ENCODE assay signal across 8 cellular contexts in genomic region chr19:29941828-29942403, GRCh38. TPM values are rescaled to one million over a fixed set of nuclear protein-coding genes. Genes with fewer than 3 reads are reported as not detected.
DNase-seq lines count a peak whose midpoint lies in the region; ATAC-seq and TF ChIP-seq lines count a peak whose summit lies in the region.

Gene URI1, plus strand, starts transcription at chr19:29942239. Its CDS starts 309 bp downstream, at chr19:29942548.

- peak; percentile 65 for DNase-seq in GF-D8 (lab: John Stamatoyannopoulos, UW)
- peak; percentile 93 for DNase-seq in MV-4-11 (lab: John Stamatoyannopoulos, UW)
- DNase-seq in SK-N-MC (ENCODE audit: low read depth, low spot score) = no peak
- peak; percentile 94 for DNase-seq in activated naive CD4-positive, alpha-beta T cell treated with anti-CD3 and anti-CD28 coated beads for 36 hours
- peak; percentile 87 for DNase-seq in globus pallidus (ENCODE audit: low spot score)
- DNase-seq in omental fat pad (ENCODE audit: low spot score) = peak; percentile 83
- peak; percentile 91 to 92 for DNase-seq in suprapubic skin (ENCODE audit: low spot score in 2 of 2)

- H3K9me3 ChIP-seq in HEK293 (ENCODE audit: control insufficient read depth, insufficient read depth, low read depth, low read length) (no peaks in the 10 kb centered on the region; the same call in 1 of the 2 replicates), SK-N-MC (ENCODE audit: low read depth, low read length) (no peaks in the 10 kb centered on the region), suprapubic skin (no peaks in the 10 kb centered on the region)

- TF ChIP-seq POLR2A in suprapubic skin (IDR thresholded peaks at IDR 0.05) = peak in 1 of 2 donors; percentile 23

- peak within 1 kb of the TSS; percentile 90 for H3K27ac Mint-ChIP-seq in activated naive CD4-positive, alpha-beta T cell treated with anti-CD3 and anti-CD28 coated beads for 36 hours

- H3K9ac ChIP-seq in SK-N-MC (ENCODE audit: insufficient read length) = peak within 1 kb of the TSS; percentile 91

- H3K4me3 ChIP-seq in HEK293 (ENCODE audit: low read depth, low read length) (peak within 1 kb of the TSS; percentile 79), SK-N-MC (peak within 1 kb of the TSS; percentile 100), suprapubic skin (peak within 1 kb of the TSS; percentile 92)

- ATAC-seq in omental fat pad (ENCODE audit: low FRiP score) = peak; percentile 96

- no peak for TF ChIP-seq CTCF in HEK293 (tag by site-specific recombination; IDR thresholded peaks at IDR 0.05)
- TF ChIP-seq CTCF in omental fat pad (IDR thresholded peaks at IDR 0.05) = no peak
- no peak for TF ChIP-seq CTCF in suprapubic skin (IDR thresholded peaks at IDR 0.05)

- WGBS in suprapubic skin = under 1% methylated on average over 36 of the region's 59 CpGs

- H3K27me3 ChIP-seq in suprapubic skin = no peaks in the 10 kb centered on the region

- POLR2A ChIA-PET in HEK293 (lab: Yijun Ruan, JAX) = interaction anchor here (0.6 to 2.5 kb wide), 12 partner anchors 9 to 720 kb away, joined by 3 to 15 read pairs (median 4); no protein-coding TSS in a partner anchor

- H3K27ac ChIP-seq in HEK293 (ENCODE audit: extremely low read depth, low read depth, low read length) (peak within 1 kb of the TSS; percentile 93), SK-N-MC (peak within 1 kb of the TSS; percentile 69; the same call in 1 of the 2 replicates), suprapubic skin (peak within 1 kb of the TSS; percentile 91)

- peaks cover 11% of the 10 kb centered on the region for H3K36me3 Mint-ChIP-seq in activated naive CD4-positive, alpha-beta T cell treated with anti-CD3 and anti-CD28 coated beads for 36 hours (ENCODE audit: low read depth)

- peaks cover 40% of the 10 kb centered on the region for H3K4me1 ChIP-seq in HEK293 (ENCODE audit: control insufficient read depth, insufficient read depth, low read length)
- H3K4me1 ChIP-seq in suprapubic skin = peaks cover 48% of the 10 kb centered on the region

- H3K36me3 ChIP-seq in HEK293 (ENCODE audit: control insufficient read depth in 2 of 2, insufficient read depth in 1 of 2, low read length in 2 of 2) = no peaks in the 10 kb centered on the region
- 0 out of 2 replicates have a peak, but pooled peaks cover 3% of the 10 kb centered on the region for H3K36me3 ChIP-seq in SK-N-MC (ENCODE audit: insufficient read depth, low read length)
- no peaks in the 10 kb centered on the region for H3K36me3 ChIP-seq in suprapubic skin

- intact Hi-C loops in activated naive CD4-positive, alpha-beta T cell treated with anti-CD3 and anti-CD28 coated beads for 36 hours (cut with micrococcal nuclease) = loop anchor here (1.0 to 10.0 kb wide), 6 partner anchors 97 to 1273 kb away; partner anchors contain the start of gene POP4

- no peak for TF ChIP-seq EP300 in suprapubic skin (IDR thresholded peaks at IDR 0.05)

- H3K27me3 Mint-ChIP-seq in activated naive CD4-positive, alpha-beta T cell treated with anti-CD3 and anti-CD28 coated beads for 36 hours (ENCODE audit: low read depth) = peaks cover 2% of the 10 kb centered on the region

- CTCF ChIA-PET in HEK293 (lab: Yijun Ruan, JAX) = interaction anchor here (0.6 to 2.2 kb wide), 16 partner anchors 17 to 724 kb away, joined by 3 to 20 read pairs (median 4); no protein-coding TSS in a partner anchor
- CTCF ChIA-PET in activated naive CD4-positive, alpha-beta T cell treated with anti-CD3 and anti-CD28 coated beads for 36 hours (lab: Charles Lee) = interaction anchor here (0.6 to 0.7 kb wide), 5 partner anchors 15 to 585 kb away, joined by 3 read pairs; no protein-coding TSS in a partner anchor

- H3K4me1 Mint-ChIP-seq in activated naive CD4-positive, alpha-beta T cell treated with anti-CD3 and anti-CD28 coated beads for 36 hours (ENCODE audit: low read depth) = peaks cover 38% of the 10 kb centered on the region

- H3K9me3 Mint-ChIP-seq in activated naive CD4-positive, alpha-beta T cell treated with anti-CD3 and anti-CD28 coated beads for 36 hours = peaks cover 4% of the 10 kb centered on the region

- peak within 1 kb of the TSS; percentile 97 for H3K4me3 Mint-ChIP-seq in activated naive CD4-positive, alpha-beta T cell treated with anti-CD3 and anti-CD28 coated beads for 36 hours

TF ChIP-seq in HEK293, 187 proteins besides CTCF, POLR2A, EP300 and RAD21 (continues in another document):
- 0 out of 2 replicates have a peak, but pooled peaks have one; percentile 28 for TF ChIP-seq REST (tag by site-specific recombination; IDR thresholded peaks at IDR 0.05)
- TF ChIP-seq TSHZ1 (tag by site-specific recombination; IDR thresholded peaks at IDR 0.05; ENCODE audit: borderline replicate concordance) = no peak
- peak; percentile 87 for TF ChIP-seq ZNF335 (tag by site-specific recombination; conservative IDR thresholded peaks at IDR 0.05)
- no peak for TF ChIP-seq ZNF677 (tag by site-specific recombination; IDR thresholded peaks at IDR 0.05)
- peak; percentile 27; the same call in 1 of the 2 replicates for TF ChIP-seq ZNF777 (tag by site-specific recombination; IDR thresholded peaks at IDR 0.05; ENCODE audit: borderline replicate concordance)
- peak; percentile 68; the same call in 1 of the 2 replicates for TF ChIP-seq ZNF449 (tag by site-specific recombination; IDR thresholded peaks at IDR 0.05)
- TF ChIP-seq SCRT2 (tag by site-specific recombination; IDR thresholded peaks at IDR 0.05) = 0 out of 2 replicates have a peak, but pooled peaks have one; percentile 15
- TF ChIP-seq ZNF561 (tag by site-specific recombination; IDR thresholded peaks at IDR 0.05; ENCODE audit: borderline replicate concordance) = peak; percentile 89
- no peak; the same call in 1 of the 2 replicates for TF ChIP-seq ZNF626 (tag by site-specific recombination; IDR thresholded peaks at IDR 0.05)
- no peak for TF ChIP-seq ZNF670 (tag by site-specific recombination; IDR thresholded peaks at IDR 0.05; ENCODE audit: low read depth)
- TF ChIP-seq ZNF221 (tag by site-specific recombination; IDR thresholded peaks at IDR 0.05; ENCODE audit: borderline replicate concordance) = peak; percentile 29; the same call in 1 of the 2 replicates

RNA-seq across cellular contexts. Expression of gene URI1, which starts in this region (rescaled TPM):
- total RNA-seq in activated naive CD4-positive, alpha-beta T cell treated with anti-CD3 and anti-CD28 coated beads for 36 hours = 10 to 100 TPM; 65.9 to 69.8 TPM
- total RNA-seq in omental fat pad (10 to 100 TPM; 52.2 to 63.2 (median 58.6) TPM), suprapubic skin (10 to 100 TPM; 43.8 to 71.2 (median 58.8) TPM)
